8 cellular contexts compared by ENCODE assay signal in genomic region chr19:48999481-49000325, GRCh38. TPM values are rescaled to one million over a fixed set of nuclear protein-coding genes. Genes with fewer than 3 reads are reported as not detected.
DNase-seq lines count a peak whose midpoint lies in the region; ATAC-seq and TF ChIP-seq lines count a peak whose summit lies in the region.

No MANE protein-coding gene starts in this region.

- H3K9me3 Mint-ChIP-seq in osteocyte (ENCODE audit: unreplicated experiment): no peaks in the 10 kb centered on the region

- H3K36me3 Mint-ChIP-seq in osteocyte (ENCODE audit: unreplicated experiment): peaks cover 5% of the 10 kb centered on the region

- H3K27ac Mint-ChIP-seq in osteocyte (ENCODE audit: unreplicated experiment): peak overlapping the region; percentile 9

- no peaks in the 10 kb centered on the region for H3K27me3 Mint-ChIP-seq in osteocyte (ENCODE audit: unreplicated experiment)

- ATAC-seq in HG02970 (IDR thresholded peaks at IDR 0.05; ENCODE audit: low FRiP score, unreplicated experiment) (no peak), HG03432 (IDR thresholded peaks at IDR 0.05; ENCODE audit: unreplicated experiment) (no peak), GM21526 (IDR thresholded peaks at IDR 0.05; ENCODE audit: low FRiP score, unreplicated experiment) (no peak)

- no peak overlapping the region for H3K27ac ChIP-seq in epithelial cell of prostate

- TF ChIP-seq CTCF in GM10266 (IDR thresholded peaks at IDR 0.05; ENCODE audit: control insufficient read depth, insufficient read depth, low read depth, missing control alignments) (peak; percentile 59), NB4 (IDR thresholded peaks at IDR 0.05; ENCODE audit: low read depth, low read length) (peak; percentile 62), osteocyte (IDR thresholded peaks at IDR 0.05) (peak; percentile 73)

- no peak for TF ChIP-seq POLR2A in NB4 (IDR thresholded peaks at IDR 0.05; ENCODE audit: extremely low read depth, insufficient read length)

- peaks cover 8% of the 10 kb centered on the region for H3K4me1 Mint-ChIP-seq in osteocyte (ENCODE audit: unreplicated experiment)

- no peak overlapping the region for H3K4me3 ChIP-seq in NB4 (ENCODE audit: low read depth, low read length)

- no peak overlapping the region for H3K4me3 Mint-ChIP-seq in osteocyte (ENCODE audit: unreplicated experiment)

- DNase-seq in GM10266 (ENCODE audit: extremely low spot score): no peak
- DNase-seq in NB4 (ENCODE audit: low read depth): peak; percentile 67
- DNase-seq in activated CD8-positive, alpha-beta memory T cell treated with anti-CD3 and anti-CD28 coated beads for 1 hour (ENCODE audit: extremely low read depth in 1 of 2, low read depth in 1 of 2): peak; percentile 39 to 51
- DNase-seq in epithelial cell of prostate (ENCODE audit: low read depth, low spot score): peak; percentile 10
- DNase-seq in osteocyte (ENCODE audit: extremely low spot score, unreplicated experiment): no peak

RNA-seq across cellular contexts. Expression of gene RUVBL2, which starts 6.0 kb away (rescaled TPM):
- total RNA-seq in osteocyte: 61.2 and 64.2 TPM in 2 replicates

RNA-seq across cellular contexts. Expression of gene GYS1, which starts 6.6 kb away (rescaled TPM):
- 37.6 and 42.2 TPM in 2 replicates for total RNA-seq in osteocyte

RNA-seq across cellular contexts. Expression of gene LHB, which starts 17.2 kb away (rescaled TPM):
- total RNA-seq in osteocyte: not detected in 2 replicates

RNA-seq across cellular contexts. Expression of gene CGB3, which starts 24.4 kb away (rescaled TPM):
- not detected in 2 replicates for total RNA-seq in osteocyte

RNA-seq across cellular contexts. Expression of gene CGB2, which starts 32.0 kb away (rescaled TPM):
- not detected in 2 replicates for total RNA-seq in osteocyte

Comparison
In these comparisons a context has a peak if more than half of its experiments do, and no peak if none do; other contexts are left out.
1. DNase-seq: peak in NB4 (single experiment), activated CD8-positive, alpha-beta memory T cell treated with anti-CD3 and anti-CD28 coated beads for 1 hour (2 of 2) and epithelial cell of prostate (single experiment); none in GM10266 (single experiment) and osteocyte (single experiment).
2. Peak in every context shown above with its lines, with median percentiles within 50 percentile points of each other: CTCF ChIP-seq.